In genomic region chr3:58414538-58415197, GRCh38 we compare ENCODE assay signal across 9 cellular contexts. TPM values are rescaled to one million over a fixed set of nuclear protein-coding genes. Genes with fewer than 3 reads are reported as not detected.
A peak's percentile ranks its signal among the peaks of the same experiment; 100 is the strongest.
DNase-seq lines count a peak whose midpoint lies in the region; ATAC-seq, FAIRE-seq and TF ChIP-seq lines count a peak whose summit lies in the region.
"Had no signal": no experiment of that assay in that cellular context is flagged by ENCODE, and none has a peak within 500 bp of the region (broad histone marks: within the 10 kb centered on the region; RNA-seq: fewer than 3 reads in every experiment).

No MANE protein-coding gene starts in this region.

- peak; percentile 45; the same call in 1 of the 3 replicates for ATAC-seq in RWPE2 (ENCODE audit: low read depth)
- ATAC-seq in right cardiac atrium: peak; percentile 75 to 76
- no peak for ATAC-seq in GM21526 (IDR thresholded peaks at IDR 0.05; ENCODE audit: low FRiP score, unreplicated experiment)

- DNase-seq in ELF-1 (ENCODE audit: low read depth, low spot score) (peak; percentile 43), HTR-8/SVneo (ENCODE audit: insufficient read length, low spot score) (peak; percentile 68), RWPE2 (ENCODE audit: low spot score) (no peak), right cardiac atrium (peak; percentile 62 to 84 (median 77)), small intestine (peak; percentile 62), HPDE6-E6E7 (ENCODE audit: extremely low spot score) (no peak)

- H3K27ac ChIP-seq in RWPE2 (ENCODE audit: poor library complexity, severe bottlenecking) (no peak overlapping the region), angular gyrus (ENCODE audit: low read depth, low read length) (peak overlapping the region; percentile 34), right cardiac atrium (ENCODE audit: low read length) (no peak overlapping the region), small intestine (ENCODE audit: low read depth in 1 of 2, low read length in 1 of 2) (no peak overlapping the region)

- H3K4me1 ChIP-seq in RWPE2 (ENCODE audit: insufficient read depth, poor library complexity, severe bottlenecking) (no peaks in the 10 kb centered on the region), right cardiac atrium (ENCODE audit: control insufficient read depth, insufficient read depth, low read length) (no peaks in the 10 kb centered on the region), small intestine (ENCODE audit: control insufficient read depth in 2 of 2, insufficient read depth in 1 of 2, low read depth in 1 of 2, low read length in 1 of 2) (no peaks in the 10 kb centered on the region)

- H3K27me3 ChIP-seq in RWPE2 (ENCODE audit: insufficient read depth, poor library complexity, severe bottlenecking) (no peaks in the 10 kb centered on the region), right cardiac atrium (ENCODE audit: control insufficient read depth, insufficient read depth) (no peaks in the 10 kb centered on the region), small intestine (ENCODE audit: control insufficient read depth in 2 of 2, insufficient read depth in 2 of 2, low read length in 2 of 2) (no peaks in the 10 kb centered on the region)

- no peaks in the 10 kb centered on the region for H3K36me3 ChIP-seq in RWPE2 (ENCODE audit: low read depth)
- no peaks in the 10 kb centered on the region for H3K36me3 ChIP-seq in small intestine (ENCODE audit: control insufficient read depth in 2 of 2, insufficient read depth in 2 of 2, low read length in 2 of 2)

- TF ChIP-seq CTCF in RWPE2 (IDR thresholded peaks at IDR 0.05; ENCODE audit: poor library complexity, severe bottlenecking): peak; percentile 83

- no peaks in the 10 kb centered on the region for H3K9me3 ChIP-seq in RWPE2 (ENCODE audit: severe bottlenecking)
- H3K9me3 ChIP-seq in right cardiac atrium (ENCODE audit: control insufficient read depth, low read length): no peaks in the 10 kb centered on the region
- H3K9me3 ChIP-seq in small intestine (ENCODE audit: control insufficient read depth, low read depth): no peaks in the 10 kb centered on the region

- H3K4me3 ChIP-seq in RWPE2 (ENCODE audit: severe bottlenecking): no peak overlapping the region
- no peak overlapping the region for H3K4me3 ChIP-seq in right cardiac atrium (ENCODE audit: low read length)
- H3K4me3 ChIP-seq in small intestine (ENCODE audit: low read depth in 1 of 2, low read length in 2 of 2): no peak overlapping the region

- intact Hi-C loops in right cardiac atrium (cut with DNase I): loop anchor here (5.0 to 10.0 kb wide), 5 partner anchors 82 to 220 kb away; partner anchors contain the start of gene PXK (in 2 of the 4)

- no peak for FAIRE-seq in HTR-8/SVneo (lab: Jason Lieb, UNC)
- FAIRE-seq in small intestine (lab: Jason Lieb, UNC): no peak
- FAIRE-seq: colon had no signal

RNA-seq across cellular contexts. Expression of gene PDHB, which starts 19.0 kb away (rescaled TPM):
- 100 to 1,000 TPM; 115 to 148 (median 134) TPM for total RNA-seq in right cardiac atrium
- polyA plus RNA-seq in right cardiac atrium: 242 TPM
- polyA plus RNA-seq in small intestine: 10 to 100 TPM; 60.5 to 68.4 (median 64.6) TPM

Comparison
In these comparisons a context has a peak if more than half of its experiments do, and no peak if none do; other contexts are left out.
1. DNase-seq: peak in ELF-1 (single experiment), HTR-8/SVneo (single experiment), right cardiac atrium (3 of 3) and small intestine (single experiment); none in RWPE2 (single experiment) and HPDE6-E6E7 (single experiment).